Comparison of ENCODE assay signal across 8 cellular contexts in the genomic region with DNA sequence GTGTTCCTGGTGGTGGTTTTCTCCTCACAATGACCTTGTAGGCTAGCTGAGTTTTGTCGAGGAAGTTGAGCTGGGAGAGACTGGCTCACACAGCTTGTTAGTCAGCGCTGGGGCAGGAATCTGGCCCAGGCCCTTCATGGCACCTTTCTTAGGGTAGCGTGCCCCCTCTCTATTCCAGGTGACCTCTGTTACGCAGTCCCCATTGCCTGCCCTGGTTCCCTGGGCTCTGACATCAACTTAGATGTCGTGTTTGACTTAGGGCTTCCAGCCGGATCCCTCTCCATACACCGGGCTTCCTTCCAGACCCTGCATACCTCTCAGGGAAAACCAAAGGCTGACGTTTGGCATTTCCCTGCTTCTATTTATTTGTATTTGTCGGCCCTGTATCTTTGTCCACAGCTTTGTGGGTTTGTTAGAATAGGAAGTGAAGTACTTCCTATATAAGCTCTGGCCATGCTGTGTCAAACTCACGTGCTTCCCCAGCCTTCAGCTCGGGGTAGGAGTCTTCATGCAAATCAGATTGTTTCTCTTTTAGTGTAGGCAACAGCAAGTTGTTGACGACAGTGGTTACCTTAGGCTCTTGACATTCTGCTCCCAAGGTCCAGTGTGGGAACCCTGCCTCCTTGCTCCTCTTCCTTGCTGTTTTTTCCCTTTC. TPM values are rescaled to one million over a fixed set of nuclear protein-coding genes. Genes with fewer than 3 reads are reported as not detected.
A peak's percentile ranks its signal among the peaks of the same experiment; 100 is the strongest.
DNase-seq lines count a peak whose midpoint lies in the region; ATAC-seq, FAIRE-seq and TF ChIP-seq lines count a peak whose summit lies in the region.

No MANE protein-coding gene starts in this region.

- ATAC-seq in GM18505 (IDR thresholded peaks at IDR 0.05; ENCODE audit: unreplicated experiment) (peak; percentile 56), GM21786 (IDR thresholded peaks at IDR 0.05; ENCODE audit: unreplicated experiment) (peak; percentile 47)
- ATAC-seq in stimulated activated naive B cell treated with anti-CD40 and anti-IgM and Interleukin-4, amounts not matched to agents 10 μg/mL and 1 μg/mL and 100 μg/mL, for 72 hours (replicated peaks): peak; percentile 50 to 51

- H3K36me3 Mint-ChIP-seq in stimulated activated naive B cell treated with anti-CD40 and anti-IgM and Interleukin-4, amounts not matched to agents 10 μg/mL and 1 μg/mL and 100 μg/mL, for 72 hours: peaks cover 21 to 42% of the 10 kb centered on the region in 2 donors

- no peaks in the 10 kb centered on the region for H3K27me3 Mint-ChIP-seq in stimulated activated naive B cell treated with anti-CD40 and anti-IgM and Interleukin-4, amounts not matched to agents 10 μg/mL and 1 μg/mL and 100 μg/mL, for 72 hours

- H2AFZ ChIP-seq in hepatocyte: no peak overlapping the region

- H3K4me3 ChIP-seq in LNCaP clone FGC (ENCODE audit: low read depth, low read length): peak overlapping the region; percentile 19; the same call in 1 of the 2 replicates
- no peak overlapping the region for H3K4me3 ChIP-seq in hepatocyte

- no peak for FAIRE-seq in frontal cortex (lab: Jason Lieb, UNC)

- peak overlapping the region; percentile 26 for H3K27ac ChIP-seq in hepatocyte

- DNase-seq in LNCaP clone FGC (ENCODE audit: low read depth) (peak; percentile 70), hepatocyte (ENCODE audit: low spot score) (no peak), frontal cortex (ENCODE audit: low spot score in 2 of 2) (no peak), DMS79 (lab: John Stamatoyannopoulos, UW) (no peak)
- DNase-seq in activated naive CD4-positive, alpha-beta T cell treated with anti-CD3 and anti-CD28 coated beads, Interleukin-2, amount 50 U/mL, for 16 hours: peak; percentile 38
- peak; percentile 62 for DNase-seq in stimulated activated naive B cell treated with anti-CD40 and anti-IgM and Interleukin-4, amounts not matched to agents 10 μg/mL and 1 μg/mL and 100 μg/mL, for 72 hours

- peaks cover 0 to 4% of the 10 kb centered on the region in 2 donors for H3K9me3 Mint-ChIP-seq in stimulated activated naive B cell treated with anti-CD40 and anti-IgM and Interleukin-4, amounts not matched to agents 10 μg/mL and 1 μg/mL and 100 μg/mL, for 72 hours

- no peaks in the 10 kb centered on the region for H3K9me2 ChIP-seq in hepatocyte (replicated peaks; ENCODE audit: insufficient read depth)

- no peaks in the 10 kb centered on the region for H3K27me3 ChIP-seq in hepatocyte

- peaks cover 76 to 95% of the 10 kb centered on the region in 2 donors for H3K4me1 Mint-ChIP-seq in stimulated activated naive B cell treated with anti-CD40 and anti-IgM and Interleukin-4, amounts not matched to agents 10 μg/mL and 1 μg/mL and 100 μg/mL, for 72 hours

- TF ChIP-seq CTCF in LNCaP clone FGC (IDR thresholded peaks at IDR 0.05; ENCODE audit: control insufficient read depth, extremely low read depth, insufficient read depth) (no peak), hepatocyte (IDR thresholded peaks at IDR 0.05; ENCODE audit: poor library complexity) (no peak)

- peaks cover 100% of the 10 kb centered on the region for H3K79me2 ChIP-seq in hepatocyte

- peak; percentile 59 for TF ChIP-seq POLR2A in GM18505 (IDR thresholded peaks at IDR 0.05; ENCODE audit: borderline replicate concordance, extremely low read depth, insufficient read depth, insufficient read length)

- no peaks in the 10 kb centered on the region for H3K36me3 ChIP-seq in hepatocyte (replicated peaks; ENCODE audit: insufficient read depth, low read depth)

- peak overlapping the region; percentile 50 for H3K4me2 ChIP-seq in hepatocyte

- peak overlapping the region; percentile 99 for H3K27ac Mint-ChIP-seq in stimulated activated naive B cell treated with anti-CD40 and anti-IgM and Interleukin-4, amounts not matched to agents 10 μg/mL and 1 μg/mL and 100 μg/mL, for 72 hours

- peak overlapping the region; percentile 83 for H3K4me3 Mint-ChIP-seq in stimulated activated naive B cell treated with anti-CD40 and anti-IgM and Interleukin-4, amounts not matched to agents 10 μg/mL and 1 μg/mL and 100 μg/mL, for 72 hours

- H3K9me3 ChIP-seq in hepatocyte (ENCODE audit: low read depth): no peaks in the 10 kb centered on the region

- H3K4me1 ChIP-seq in hepatocyte (ENCODE audit: insufficient read depth): peaks cover 60% of the 10 kb centered on the region

- H4K20me1 ChIP-seq in hepatocyte (ENCODE audit: insufficient read depth, poor library complexity, severe bottlenecking): peaks cover 98% of the 10 kb centered on the region

- WGBS in hepatocyte (ENCODE audit: low lambda C conversion rate, missing lambda C conversion rate): 65% methylated on average over 12 of the region's 12 CpGs

RNA-seq across cellular contexts. Expression of gene IGF2R, which starts 12.8 kb away (rescaled TPM):
- 105 and 132 TPM in 2 replicates for total RNA-seq in hepatocyte
- 56.1 and 61.2 TPM in 2 replicates for polyA plus RNA-seq in hepatocyte
- total RNA-seq in frontal cortex: 20.8 TPM

Comparison
In these comparisons a context has a peak if more than half of its experiments do, and no peak if none do; other contexts are left out.
1. DNase-seq: peak in LNCaP clone FGC (single experiment), activated naive CD4-positive, alpha-beta T cell treated with anti-CD3 and anti-CD28 coated beads, Interleukin-2, amount 50 U/mL, for 16 hours (single experiment) and stimulated activated naive B cell treated with anti-CD40 and anti-IgM and Interleukin-4, amounts not matched to agents 10 μg/mL and 1 μg/mL and 100 μg/mL, for 72 hours (single experiment); none in hepatocyte (single experiment), frontal cortex (0 of 2) and DMS79 (single experiment).
2. Peak in every context shown above with its lines, with median percentiles within 50 percentile points of each other: ATAC-seq.